In the genomic region with DNA sequence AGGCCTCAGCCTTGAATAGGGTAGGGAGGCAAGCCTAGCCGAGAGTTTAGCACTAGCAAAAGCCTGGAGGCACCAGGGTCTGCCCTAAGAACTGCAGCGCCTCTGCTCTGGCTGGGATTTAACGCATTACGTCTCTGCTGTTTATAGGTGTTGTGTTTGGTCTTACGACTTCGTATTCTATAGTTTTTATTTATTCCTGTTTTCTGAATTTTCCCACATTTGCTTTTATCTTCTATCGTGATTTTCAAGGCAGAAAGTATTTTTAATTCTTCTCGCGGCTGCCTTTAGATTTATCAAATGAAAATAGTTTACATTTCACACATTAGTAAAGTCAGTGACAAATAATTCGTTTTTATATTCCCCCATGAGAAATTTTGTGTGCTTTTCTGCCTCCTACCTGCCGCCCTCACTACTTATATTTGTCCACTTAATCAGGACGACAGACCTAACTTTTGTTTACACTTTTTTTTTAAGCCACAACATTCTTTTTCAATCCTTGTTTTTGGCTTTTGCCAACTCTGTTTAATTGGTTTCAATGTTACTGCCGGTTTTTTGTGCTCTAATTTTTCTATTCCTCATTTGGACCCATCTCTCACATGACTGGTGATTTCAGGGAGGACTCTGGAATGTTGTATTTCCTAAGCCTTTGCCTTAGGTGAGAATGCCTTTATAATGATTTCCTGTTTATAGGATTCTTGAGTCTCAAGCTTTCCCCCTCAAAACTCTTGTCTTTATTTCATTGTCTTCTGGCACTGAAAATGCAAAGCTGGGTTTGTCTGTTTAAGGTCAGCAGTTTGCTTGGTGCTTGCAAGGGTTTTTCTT, we compare ENCODE assay signal across 8 cellular contexts. TPM values are rescaled to one million over a fixed set of nuclear protein-coding genes. Genes with fewer than 3 reads are reported as not detected.
DNase-seq lines count a peak whose midpoint lies in the region; ATAC-seq and TF ChIP-seq lines count a peak whose summit lies in the region.

No MANE protein-coding gene starts in this region.

- no peak for ATAC-seq in GM18867 (IDR thresholded peaks at IDR 0.05; ENCODE audit: unreplicated experiment)
- ATAC-seq in HG03469 (IDR thresholded peaks at IDR 0.05; ENCODE audit: unreplicated experiment) = no peak

- TF ChIP-seq CTCF in fibroblast of the aortic adventitia (IDR thresholded peaks at IDR 0.05; ENCODE audit: insufficient read depth, low read length) = no peak

- DNase-seq in NCI-H748 treated with DMSO at 0.1 percent for 48 hours (lab: John Stamatoyannopoulos, UW) (peak; percentile 18), NCI-H748 (lab: John Stamatoyannopoulos, UW; ENCODE audit: unreplicated experiment) (no peak), SW480 (ENCODE audit: low spot score) (peak; percentile 76), fibroblast of the aortic adventitia (ENCODE audit: low read depth) (peak; percentile 26), skeletal muscle cell (ENCODE audit: low read depth) (no peak), AG08395 (ENCODE audit: low spot score) (no peak)

- peak overlapping the region; percentile 88 for H3K4me3 ChIP-seq in fibroblast of the aortic adventitia (ENCODE audit: low read depth, low read length)
- peak overlapping the region; percentile 85 for H3K4me3 ChIP-seq in skeletal muscle cell (ENCODE audit: low read depth, low read length)

RNA-seq across cellular contexts. Expression of a gene that starts 1.3 kb away (rescaled TPM):
- 3.6 and 11.6 TPM in 2 replicates for total RNA-seq in fibroblast of the aortic adventitia (ENCODE audit: low replicate concordance)

RNA-seq across cellular contexts. Expression of a gene that starts 15.0 kb away (rescaled TPM):
- total RNA-seq in fibroblast of the aortic adventitia (ENCODE audit: low replicate concordance) = 6.5 and 11.8 TPM in 2 replicates

RNA-seq across cellular contexts. Expression of a gene that starts 15.0 kb away (rescaled TPM):
- 0.82 and 4.4 TPM in 2 replicates for total RNA-seq in fibroblast of the aortic adventitia (ENCODE audit: low replicate concordance)

RNA-seq across cellular contexts. Expression of a gene that starts 29.8 kb away (rescaled TPM):
- 24.9 and 64.0 TPM in 2 replicates for total RNA-seq in fibroblast of the aortic adventitia (ENCODE audit: low replicate concordance)

RNA-seq across cellular contexts. Expression of a gene that starts 34.6 kb away (rescaled TPM):
- total RNA-seq in fibroblast of the aortic adventitia (ENCODE audit: low replicate concordance) = 26.2 and 36.2 TPM in 2 replicates

Comparison
In these comparisons a context has a peak if more than half of its experiments do, and no peak if none do; other contexts are left out.
1. DNase-seq: peak in NCI-H748 treated with DMSO at 0.1 percent for 48 hours (single experiment), SW480 (single experiment) and fibroblast of the aortic adventitia (single experiment); none in NCI-H748 (single experiment), skeletal muscle cell (single experiment) and AG08395 (single experiment).